ENCODE assay signal across 15 cellular contexts in genomic region chr5:154260860-154261235, GRCh38.
DNase-seq lines count a peak whose midpoint lies in the region; ATAC-seq and TF ChIP-seq lines count a peak whose summit lies in the region.
"Had no signal": no experiment of that assay in that cellular context is flagged by ENCODE, and none has a peak within 500 bp of the region (broad histone marks: within the 10 kb centered on the region; RNA-seq: fewer than 3 reads in every experiment).

No MANE protein-coding gene starts in this region.

- intact Hi-C loops in sigmoid colon (cut with DNase I) = no loop called here
- intact Hi-C loops in aorta (cut with DNase I) = no loop called here

- peak overlapping the region; percentile 90 for H3K27ac Mint-ChIP-seq in chondrocyte (ENCODE audit: unreplicated experiment)
- H3K27ac Mint-ChIP-seq in nephron progenitor cell = no peak overlapping the region
- H3K27ac Mint-ChIP-seq: CD14-positive monocyte; CD8-positive, alpha-beta T cell had no signal

- H3K27me3 Mint-ChIP-seq in chondrocyte (ENCODE audit: low read depth) (no peaks in the 10 kb centered on the region), nephron progenitor cell (ENCODE audit: low read depth, poor library complexity) (peaks cover 8% of the 10 kb centered on the region)

- H3K4me1 ChIP-seq in HUES48 (ENCODE audit: control insufficient read depth, insufficient read depth, low read length) = peaks cover 36% of the 10 kb centered on the region
- H3K4me1 ChIP-seq in sigmoid colon = peaks cover 0 to 52% (median 38%) of the 10 kb centered on the region in 4 donors
- H3K4me1 ChIP-seq in aorta (ENCODE audit: control insufficient read depth in 1 of 2, insufficient read depth in 2 of 2, low read length in 2 of 2) = no peaks in the 10 kb centered on the region

- TF ChIP-seq EP300 in sigmoid colon (IDR thresholded peaks at IDR 0.05) = no peak

- no peak overlapping the region for H3K4me3 ChIP-seq in HUES48 (ENCODE audit: low read depth, low read length)
- H3K4me3 ChIP-seq in sigmoid colon = no peak overlapping the region
- H3K4me3 ChIP-seq in aorta (ENCODE audit: low read length in 2 of 2) = no peak overlapping the region
- H3K4me3 ChIP-seq: A549 had no signal

- H3K36me3 Mint-ChIP-seq in chondrocyte (ENCODE audit: low read depth) (peaks cover 9% of the 10 kb centered on the region), nephron progenitor cell (ENCODE audit: low read depth) (peaks cover 11% of the 10 kb centered on the region)

- DNase-seq in chondrocyte (ENCODE audit: low spot score) = no peak
- DNase-seq in nephron progenitor cell = peak; percentile 17
- no peak for DNase-seq in sigmoid colon
- no peak for DNase-seq in aorta
- DNase-seq: CD8-positive, alpha-beta T cell; COR-L47; DMS153; DMS79 treated with DMSO at 0.1 percent for 48 hours; EL; HCEC 1CT had no signal

- H3K9me3 Mint-ChIP-seq in chondrocyte (ENCODE audit: low read depth) (peaks cover 2% of the 10 kb centered on the region), nephron progenitor cell (no peaks in the 10 kb centered on the region)
- H3K9me3 Mint-ChIP-seq: CD8-positive, alpha-beta T cell had no signal

- H3K4me1 Mint-ChIP-seq in chondrocyte (ENCODE audit: low read depth) = peaks cover 78% of the 10 kb centered on the region
- peaks cover 53% of the 10 kb centered on the region for H3K4me1 Mint-ChIP-seq in nephron progenitor cell

- no peaks in the 10 kb centered on the region for H3K36me3 ChIP-seq in HUES48 (ENCODE audit: control insufficient read depth, insufficient read depth, low read length)
- H3K36me3 ChIP-seq in sigmoid colon = no peaks in the 10 kb centered on the region
- no peaks in the 10 kb centered on the region for H3K36me3 ChIP-seq in aorta (ENCODE audit: control insufficient read depth in 1 of 2, insufficient read depth in 2 of 2, low read length in 1 of 2)

- no peak for TF ChIP-seq POLR2A in sigmoid colon (IDR thresholded peaks at IDR 0.05)

- ATAC-seq in GM21515 (IDR thresholded peaks at IDR 0.05; ENCODE audit: unreplicated experiment) (no peak), aorta (ENCODE audit: low FRiP score) (no peak), GM21528 (IDR thresholded peaks at IDR 0.05; ENCODE audit: low FRiP score, unreplicated experiment) (no peak)
- ATAC-seq: A549; CD8-positive, alpha-beta T cell had no signal

- no peak overlapping the region for H3K4me3 Mint-ChIP-seq in chondrocyte (ENCODE audit: unreplicated experiment)
- no peak overlapping the region for H3K4me3 Mint-ChIP-seq in nephron progenitor cell
- H3K4me3 Mint-ChIP-seq: CD14-positive monocyte; CD8-positive, alpha-beta T cell had no signal

- peak overlapping the region; percentile 44 for H3K27ac ChIP-seq in HUES48 (ENCODE audit: low read depth, low read length)
- peak overlapping the region in 3 of 4 donors; percentile 29 to 70 (median 52) for H3K27ac ChIP-seq in sigmoid colon
- no peak overlapping the region for H3K27ac ChIP-seq in aorta (ENCODE audit: low read depth in 1 of 2, low read length in 2 of 2)
- H3K27ac ChIP-seq: A549 had no signal

- H3K9ac ChIP-seq in HUES48 (ENCODE audit: low read depth, low read length) = no peak overlapping the region

- H3K27me3 ChIP-seq in HUES48 (ENCODE audit: control insufficient read depth, insufficient read depth, low read length) (no peaks in the 10 kb centered on the region), sigmoid colon (no peaks in the 10 kb centered on the region), aorta (ENCODE audit: control insufficient read depth in 1 of 2, insufficient read depth in 2 of 2, low read length in 1 of 2) (no peaks in the 10 kb centered on the region)

- WGBS in sigmoid colon, 2 donors = 88 to 92% methylated on average over 3 of the region's 3 CpGs
- 92 to 95% methylated on average over 3 of the region's 3 CpGs for WGBS in aorta, 2 donors

- H3K9me3 ChIP-seq in HUES48 (ENCODE audit: control insufficient read depth, insufficient read depth, low read length) (no peaks in the 10 kb centered on the region), sigmoid colon (no peaks in the 10 kb centered on the region), aorta (ENCODE audit: control insufficient read depth, low read length) (no peaks in the 10 kb centered on the region)
- H3K9me3 ChIP-seq: A549 had no signal

- TF ChIP-seq CTCF in chondrocyte (IDR thresholded peaks at IDR 0.05) (no peak), nephron progenitor cell (IDR thresholded peaks at IDR 0.05) (no peak), sigmoid colon (IDR thresholded peaks at IDR 0.05) (no peak)

Comparison
In these comparisons a context has a peak if more than half of its experiments do, and no peak if none do; other contexts are left out.
1. H3K27ac ChIP-seq: peak in HUES48 (single experiment) and sigmoid colon (3 of 4); none in aorta (0 of 2).